In the genomic region with DNA sequence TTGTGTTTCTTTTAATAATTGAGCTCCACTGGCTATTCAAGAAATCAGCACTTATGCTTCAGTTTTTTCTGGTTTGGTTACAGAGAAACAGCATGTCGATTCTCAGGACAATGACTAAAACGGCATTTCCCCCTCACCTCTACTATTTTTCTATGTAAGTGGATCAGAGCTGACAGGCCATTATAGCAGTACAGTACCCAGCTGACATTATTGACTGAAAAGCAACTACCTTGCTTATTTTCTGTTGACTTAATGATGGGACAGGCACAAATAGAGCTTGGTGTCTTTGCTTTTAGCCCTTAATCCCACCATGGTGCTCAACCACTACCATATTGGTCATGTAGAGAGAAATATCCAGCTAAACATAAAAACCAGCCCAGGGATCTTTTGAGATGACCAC, we compare ENCODE assay signal across 38 cellular contexts. TPM values are rescaled to one million over a fixed set of nuclear protein-coding genes. Genes with fewer than 3 reads are reported as not detected.
"Had no signal": no experiment of that assay in that cellular context is flagged by ENCODE, and none has a peak within 500 bp of the region (broad histone marks: within the 10 kb centered on the region; RNA-seq: fewer than 3 reads in every experiment).

No MANE protein-coding gene starts in this region.

- H3K36me3 ChIP-seq: adrenal gland, ascending aorta, brain microvascular endothelial cell, breast epithelium, cardiac muscle cell had no signal

- DNase-seq: activated effector memory CD4-positive, alpha-beta T cell treated with anti-CD3 and anti-CD28 coated beads, Interleukin-2, amount 50 U/mL, for 16 hours; activated effector memory CD4-positive, alpha-beta T cell treated with Interleukin-2 at 50 U/mL for 16 hours; activated gamma-delta T cell; activated gamma-delta T cell treated with Interleukin-2 at 50 U/mL for 16 hours; activated naive CD4-positive, alpha-beta T cell; activated naive CD4-positive, alpha-beta T cell treated with anti-CD3 and anti-CD28 coated beads for 36 hours; activated naive CD4-positive, alpha-beta T cell treated with anti-CD3 and anti-CD28 coated beads, Interleukin-2, amount 10 ng/mL, durations not matched to agents 7 days and 5 days; activated naive CD4-positive, alpha-beta T cell treated with anti-CD3 and anti-CD28 coated beads, Interleukin-2, amount 50 U/mL, for 16 hours; activated naive CD4-positive, alpha-beta T cell treated with Interleukin-2 at 50 U/mL for 16 hours; activated naive CD8-positive, alpha-beta T cell treated with anti-CD3 and anti-CD28 coated beads for 36 hours; activated naive CD8-positive, alpha-beta T cell treated with anti-CD3 and anti-CD28 coated beads, Interleukin-2, amount 10 ng/mL, durations not matched to agents 7 days and 5 days; activated naive CD8-positive, alpha-beta T cell treated with anti-CD3 and anti-CD28 coated beads, Interleukin-2, amount 50 U/mL, for 24 hours; activated T-cell treated with anti-CD3 and anti-CD28 coated beads, Interleukin-2, amount 50 U/mL, for 4 hours; activated T-cell treated with anti-CD3 and anti-CD28 coated beads, Interleukin-2, amount 50 U/mL, for 48 hours; activated T-cell treated with anti-CD3 and anti-CD28 coated beads, Interleukin-2, amount 50 U/mL, for 72 hours; adrenal gland; amniotic stem cell; amygdala; anterior cingulate cortex; aorta; body of pancreas; brain microvascular endothelial cell; caudate nucleus; central memory CD4-positive, alpha-beta T cell; cerebellar nuclear complex had no signal

- FAIRE-seq: astrocyte, bronchial epithelial cell had no signal

- H3K9me3 Mint-ChIP-seq: activated naive CD4-positive, alpha-beta T cell treated with anti-CD3 and anti-CD28 coated beads for 36 hours; activated naive CD4-positive, alpha-beta T cell treated with anti-CD3 and anti-CD28 coated beads, Interleukin-2, amount 10 ng/mL, durations not matched to agents 7 days and 5 days; activated naive CD4-positive, alpha-beta T cell treated with anti-CD3 and anti-CD28 coated beads, Interleukin-2, amount 50 U/mL, for 24 hours; activated naive CD4-positive, alpha-beta T cell treated with anti-CD3 and anti-CD28 coated beads, Interleukin-2, amount 50 U/mL, for 72 hours; activated naive CD8-positive, alpha-beta T cell treated with anti-CD3 and anti-CD28 coated beads for 36 hours; activated naive CD8-positive, alpha-beta T cell treated with anti-CD3 and anti-CD28 coated beads, Interleukin-2, amount 10 ng/mL, durations not matched to agents 7 days and 5 days; activated naive CD8-positive, alpha-beta T cell treated with anti-CD3 and anti-CD28 coated beads, Interleukin-2, amount 50 U/mL, for 24 hours; activated T-cell treated with anti-CD3 and anti-CD28 coated beads, Interleukin-2, amount 50 U/mL, for 4 hours; activated T-cell treated with anti-CD3 and anti-CD28 coated beads, Interleukin-2, amount 50 U/mL, for 72 hours; activated T-helper 1 cell treated with anti-CD3 and anti-CD28 coated beads, Interleukin-12 subunit alpha, Interleukin-12 subunit beta, Interleukin-2, Interleukin-4 antibody, amounts not matched to agents 30 ng/mL and 10 ng/mL and 1 ng/mL, durations not matched to agents 14 hours and 24 hours and 36 hours; activated T-helper 17 cell treated with anti-CD3 and anti-CD28 coated beads, Interleukin-2, amount 50 U/mL, for 72 hours; activated T-helper 2 cell treated with anti-CD3 and anti-CD28 coated beads, Interferon-gamma antibody, Interleukin-2, Interleukin-4, amounts not matched to agents 10 μg/mL and 5 μg/mL and 100 μg/mL, durations not matched to agents 14 hours and 24 hours and 36 hours; central memory CD8-positive, alpha-beta T cell had no signal

- ATAC-seq: activated naive CD4-positive, alpha-beta T cell treated with anti-CD3 and anti-CD28 coated beads, Interleukin-2, amount 50 U/mL, for 72 hours; activated naive CD8-positive, alpha-beta T cell treated with anti-CD3 and anti-CD28 coated beads, Interleukin-2, amount 50 U/mL, for 24 hours; activated T-cell treated with anti-CD3 and anti-CD28 coated beads, Interleukin-2, amount 50 U/mL, for 4 hours; activated T-cell treated with anti-CD3 and anti-CD28 coated beads, Interleukin-2, amount 50 U/mL, for 72 hours; activated T-helper 17 cell treated with anti-CD3 and anti-CD28 coated beads, Interleukin-2, amount 50 U/mL, for 72 hours; body of pancreas had no signal

- H3K27me3 ChIP-seq: adrenal gland, ascending aorta, body of pancreas, brain microvascular endothelial cell, breast epithelium, cardiac muscle cell had no signal

- H3K36me3 Mint-ChIP-seq: activated naive CD4-positive, alpha-beta T cell treated with anti-CD3 and anti-CD28 coated beads, Interleukin-2, amount 10 ng/mL, durations not matched to agents 7 days and 5 days; activated naive CD4-positive, alpha-beta T cell treated with anti-CD3 and anti-CD28 coated beads, Interleukin-2, amount 50 U/mL, for 24 hours; activated naive CD4-positive, alpha-beta T cell treated with anti-CD3 and anti-CD28 coated beads, Interleukin-2, amount 50 U/mL, for 72 hours; activated naive CD8-positive, alpha-beta T cell treated with anti-CD3 and anti-CD28 coated beads for 36 hours; activated naive CD8-positive, alpha-beta T cell treated with anti-CD3 and anti-CD28 coated beads, Interleukin-2, amount 10 ng/mL, durations not matched to agents 7 days and 5 days; brain had no signal

- H3K4me3 Mint-ChIP-seq: activated naive CD4-positive, alpha-beta T cell treated with anti-CD3 and anti-CD28 coated beads for 36 hours; activated naive CD4-positive, alpha-beta T cell treated with anti-CD3 and anti-CD28 coated beads, Interleukin-2, amount 10 ng/mL, durations not matched to agents 7 days and 5 days; activated naive CD4-positive, alpha-beta T cell treated with anti-CD3 and anti-CD28 coated beads, Interleukin-2, amount 50 U/mL, for 24 hours; activated naive CD8-positive, alpha-beta T cell; activated naive CD8-positive, alpha-beta T cell treated with anti-CD3 and anti-CD28 coated beads for 36 hours; activated naive CD8-positive, alpha-beta T cell treated with anti-CD3 and anti-CD28 coated beads, Interleukin-2, amount 10 ng/mL, durations not matched to agents 7 days and 5 days; activated naive CD8-positive, alpha-beta T cell treated with anti-CD3 and anti-CD28 coated beads, Interleukin-2, amount 50 U/mL, for 24 hours; activated T-cell treated with anti-CD3 and anti-CD28 coated beads, Interleukin-2, amount 50 U/mL, for 4 hours; activated T-cell treated with anti-CD3 and anti-CD28 coated beads, Interleukin-2, amount 50 U/mL, for 72 hours; activated T-helper 1 cell treated with anti-CD3 and anti-CD28 coated beads, Interleukin-12 subunit alpha, Interleukin-12 subunit beta, Interleukin-2, Interleukin-4 antibody, amounts not matched to agents 30 ng/mL and 10 ng/mL and 1 ng/mL, durations not matched to agents 14 hours and 24 hours and 36 hours; activated T-helper 17 cell treated with anti-CD3 and anti-CD28 coated beads, Interleukin-2, amount 50 U/mL, for 72 hours; brain; central memory CD8-positive, alpha-beta T cell had no signal

- H3K27me3 Mint-ChIP-seq: activated naive CD4-positive, alpha-beta T cell treated with anti-CD3 and anti-CD28 coated beads, Interleukin-2, amount 10 ng/mL, durations not matched to agents 7 days and 5 days had no signal

- H3K4me1 Mint-ChIP-seq: activated naive CD4-positive, alpha-beta T cell treated with anti-CD3 and anti-CD28 coated beads, Interleukin-2, amount 10 ng/mL, durations not matched to agents 7 days and 5 days; activated naive CD4-positive, alpha-beta T cell treated with anti-CD3 and anti-CD28 coated beads, Interleukin-2, amount 50 U/mL, for 24 hours; activated naive CD8-positive, alpha-beta T cell treated with anti-CD3 and anti-CD28 coated beads for 36 hours; activated naive CD8-positive, alpha-beta T cell treated with anti-CD3 and anti-CD28 coated beads, Interleukin-2, amount 50 U/mL, for 24 hours; activated T-helper 17 cell treated with anti-CD3 and anti-CD28 coated beads, Interleukin-2, amount 50 U/mL, for 72 hours; central memory CD8-positive, alpha-beta T cell had no signal

- H3K9me3 ChIP-seq: adrenal gland, ascending aorta, body of pancreas, breast epithelium had no signal

- H3K4me3 ChIP-seq: adrenal gland, ascending aorta, body of pancreas, breast epithelium, cardiac muscle cell had no signal

- H3K27ac ChIP-seq: adrenal gland, ascending aorta, body of pancreas, brain microvascular endothelial cell, breast epithelium, cardiac muscle cell had no signal

- H3K27ac Mint-ChIP-seq: activated naive CD4-positive, alpha-beta T cell treated with anti-CD3 and anti-CD28 coated beads for 36 hours; activated naive CD4-positive, alpha-beta T cell treated with anti-CD3 and anti-CD28 coated beads, Interleukin-2, amount 10 ng/mL, durations not matched to agents 7 days and 5 days; activated naive CD4-positive, alpha-beta T cell treated with anti-CD3 and anti-CD28 coated beads, Interleukin-2, amount 50 U/mL, for 24 hours; activated naive CD4-positive, alpha-beta T cell treated with anti-CD3 and anti-CD28 coated beads, Interleukin-2, amount 50 U/mL, for 72 hours; activated naive CD8-positive, alpha-beta T cell; activated naive CD8-positive, alpha-beta T cell treated with anti-CD3 and anti-CD28 coated beads for 36 hours; activated naive CD8-positive, alpha-beta T cell treated with anti-CD3 and anti-CD28 coated beads, Interleukin-2, amount 10 ng/mL, durations not matched to agents 7 days and 5 days; activated naive CD8-positive, alpha-beta T cell treated with anti-CD3 and anti-CD28 coated beads, Interleukin-2, amount 50 U/mL, for 24 hours; activated T-cell treated with anti-CD3 and anti-CD28 coated beads, Interleukin-2, amount 50 U/mL, for 72 hours; activated T-helper 1 cell treated with anti-CD3 and anti-CD28 coated beads, Interleukin-12 subunit alpha, Interleukin-12 subunit beta, Interleukin-2, Interleukin-4 antibody, amounts not matched to agents 30 ng/mL and 10 ng/mL and 1 ng/mL, durations not matched to agents 14 hours and 24 hours and 36 hours; activated T-helper 17 cell treated with anti-CD3 and anti-CD28 coated beads, Interleukin-2, amount 50 U/mL, for 72 hours; activated T-helper 2 cell treated with anti-CD3 and anti-CD28 coated beads, Interferon-gamma antibody, Interleukin-2, Interleukin-4, amounts not matched to agents 10 μg/mL and 5 μg/mL and 100 μg/mL, durations not matched to agents 14 hours and 24 hours and 36 hours; brain had no signal

RNA-seq across cellular contexts. Expression of a gene that starts 58.4 kb away (rescaled TPM):
- total RNA-seq: ascending aorta, body of pancreas had no signal
